ENCODE assay signal across 25 cellular contexts in the genomic region with DNA sequence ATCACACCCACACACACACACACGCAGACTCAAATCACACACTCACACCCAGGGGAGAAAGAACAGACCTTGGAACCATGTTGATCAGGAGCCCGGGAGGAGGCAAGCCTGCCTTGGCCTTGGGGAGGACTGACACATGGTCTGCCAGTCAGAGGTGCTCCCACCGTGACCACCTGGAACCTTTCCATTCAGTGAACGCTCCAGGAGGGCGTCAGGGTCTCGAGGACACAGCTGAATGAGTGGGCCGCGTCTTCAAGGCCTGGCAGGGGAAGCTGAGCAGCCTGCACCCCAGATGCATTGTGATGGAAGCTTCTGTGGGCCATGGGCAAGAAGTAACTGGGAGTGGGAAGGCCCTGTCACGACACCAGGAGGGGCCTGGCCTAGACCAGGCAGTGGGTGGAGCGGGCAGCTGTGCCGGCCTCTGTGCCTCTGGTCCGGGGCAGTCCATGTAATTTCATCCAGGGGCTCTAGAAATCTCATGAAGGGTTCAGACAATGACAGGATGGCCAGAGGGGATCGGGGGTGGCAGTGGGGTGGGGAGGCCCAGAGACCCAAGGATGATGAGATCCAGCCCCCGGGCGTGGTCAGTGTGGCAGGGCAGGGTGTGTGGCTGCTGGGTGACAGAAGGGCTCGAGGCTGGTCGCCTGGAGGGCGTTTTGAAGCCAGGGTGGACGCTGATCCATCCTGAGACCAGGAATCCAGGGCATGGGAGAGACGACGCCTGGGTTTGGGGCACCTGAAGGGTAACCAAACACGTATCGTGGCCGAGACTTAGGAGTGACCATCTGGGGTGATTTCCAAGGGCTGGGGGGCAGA. TPM values are rescaled to one million over a fixed set of nuclear protein-coding genes. Genes with fewer than 3 reads are reported as not detected.
A peak's percentile ranks its signal among the peaks of the same experiment; 100 is the strongest.
DNase-seq lines count a peak whose midpoint lies in the region; ATAC-seq and TF ChIP-seq lines count a peak whose summit lies in the region.
"Had no signal": no experiment of that assay in that cellular context is flagged by ENCODE, and none has a peak within 500 bp of the region (broad histone marks: within the 10 kb centered on the region; RNA-seq: fewer than 3 reads in every experiment).

No MANE protein-coding gene starts in this region.

- H3K4me3 Mint-ChIP-seq in activated CD4-positive, alpha-beta T cell treated with anti-CD3 and anti-CD28 coated beads, Interleukin-2, amount 10 ng/mL, durations not matched to agents 24 days and 14 days = no peak overlapping the region
- H3K4me3 Mint-ChIP-seq in activated CD4-positive, alpha-beta T cell treated with anti-CD3 and anti-CD28 coated beads for 36 hours = no peak overlapping the region
- H3K4me3 Mint-ChIP-seq in natural killer cell = no peak overlapping the region
- H3K4me3 Mint-ChIP-seq in stimulated activated effector memory CD8-positive, alpha-beta T cell treated with anti-CD3 and anti-CD28 coated beads, Interleukin-12 subunit alpha, Interleukin-12 subunit beta, amount 100 ng/mL, for 72 hours = no peak overlapping the region
- H3K4me3 Mint-ChIP-seq: activated T-cell treated with anti-CD3 and anti-CD28 coated beads, Interleukin-2, amount 50 U/mL, for 72 hours; dendritic cell treated with granulocyte-macrophage colony-stimulating factor and Interleukin-4, amounts not matched to agents 40 ng/mL and 50 ng/mL, for 4 days; H9; T-cell had no signal

- H3K4me3 ChIP-seq in Peyer's patch = no peak overlapping the region
- H3K4me3 ChIP-seq: SJSA1, tibial nerve had no signal

- no peaks in the 10 kb centered on the region for H3K4me1 Mint-ChIP-seq in activated CD4-positive, alpha-beta T cell treated with anti-CD3 and anti-CD28 coated beads, Interleukin-2, amount 10 ng/mL, durations not matched to agents 24 days and 14 days
- no peaks in the 10 kb centered on the region for H3K4me1 Mint-ChIP-seq in activated CD4-positive, alpha-beta T cell treated with anti-CD3 and anti-CD28 coated beads for 36 hours
- no peaks in the 10 kb centered on the region for H3K4me1 Mint-ChIP-seq in natural killer cell
- peaks cover 20% of the 10 kb centered on the region for H3K4me1 Mint-ChIP-seq in stimulated activated effector memory CD8-positive, alpha-beta T cell treated with anti-CD3 and anti-CD28 coated beads, Interleukin-12 subunit alpha, Interleukin-12 subunit beta, amount 100 ng/mL, for 72 hours

- H3K36me3 ChIP-seq in Peyer's patch = no peaks in the 10 kb centered on the region
- H3K36me3 ChIP-seq: tibial nerve had no signal

- CTCF ChIA-PET in activated CD4-positive, alpha-beta T cell treated with anti-CD3 and anti-CD28 coated beads for 36 hours (lab: Charles Lee) = no interaction called here

- H3K27me3 ChIP-seq in Peyer's patch = no peaks in the 10 kb centered on the region
- H3K27me3 ChIP-seq: SJSA1, tibial nerve had no signal

- H3K4me1 ChIP-seq in Peyer's patch = no peaks in the 10 kb centered on the region
- H3K4me1 ChIP-seq: tibial nerve had no signal

- peak overlapping the region; percentile 14 for H3K27ac Mint-ChIP-seq in activated CD4-positive, alpha-beta T cell treated with anti-CD3 and anti-CD28 coated beads, Interleukin-2, amount 10 ng/mL, durations not matched to agents 24 days and 14 days
- H3K27ac Mint-ChIP-seq in activated CD4-positive, alpha-beta T cell treated with anti-CD3 and anti-CD28 coated beads for 36 hours = no peak overlapping the region
- H3K27ac Mint-ChIP-seq in natural killer cell = no peak overlapping the region
- no peak overlapping the region for H3K27ac Mint-ChIP-seq in stimulated activated effector memory CD8-positive, alpha-beta T cell treated with anti-CD3 and anti-CD28 coated beads, Interleukin-12 subunit alpha, Interleukin-12 subunit beta, amount 100 ng/mL, for 72 hours
- H3K27ac Mint-ChIP-seq: activated T-cell treated with anti-CD3 and anti-CD28 coated beads, Interleukin-2, amount 50 U/mL, for 72 hours; dendritic cell treated with granulocyte-macrophage colony-stimulating factor and Interleukin-4, amounts not matched to agents 40 ng/mL and 50 ng/mL, for 4 days; T-cell had no signal

- H3K27ac ChIP-seq in Peyer's patch = no peak overlapping the region
- H3K27ac ChIP-seq: KMS-11, SJSA1, tibial nerve had no signal

- intact Hi-C loops in activated CD4-positive, alpha-beta T cell treated with anti-CD3 and anti-CD28 coated beads, Interleukin-2, amount 10 ng/mL, durations not matched to agents 24 days and 14 days (cut with micrococcal nuclease) = no loop called here
- intact Hi-C loops in activated CD4-positive, alpha-beta T cell treated with anti-CD3 and anti-CD28 coated beads for 36 hours (cut with DNase I, micrococcal nuclease) = no loop called here
- intact Hi-C loops in natural killer cell (cut with micrococcal nuclease) (no loop called here), Right ventricle myocardium superior (cut with DNase I) (no loop called here)

- no peaks in the 10 kb centered on the region for H3K36me3 Mint-ChIP-seq in activated CD4-positive, alpha-beta T cell treated with anti-CD3 and anti-CD28 coated beads, Interleukin-2, amount 10 ng/mL, durations not matched to agents 24 days and 14 days (ENCODE audit: low read depth)
- peaks cover 3% of the 10 kb centered on the region for H3K36me3 Mint-ChIP-seq in activated CD4-positive, alpha-beta T cell treated with anti-CD3 and anti-CD28 coated beads for 36 hours (ENCODE audit: low read depth)
- peaks cover 7% of the 10 kb centered on the region for H3K36me3 Mint-ChIP-seq in natural killer cell
- H3K36me3 Mint-ChIP-seq in stimulated activated effector memory CD8-positive, alpha-beta T cell treated with anti-CD3 and anti-CD28 coated beads, Interleukin-12 subunit alpha, Interleukin-12 subunit beta, amount 100 ng/mL, for 72 hours = no peaks in the 10 kb centered on the region

- TF ChIP-seq POLR2A in Peyer's patch (IDR thresholded peaks at IDR 0.05) = no peak

- DNase-seq in activated CD4-positive, alpha-beta T cell treated with anti-CD3 and anti-CD28 coated beads, Interleukin-2, amount 10 ng/mL, durations not matched to agents 24 days and 14 days = no peak
- DNase-seq in activated CD4-positive, alpha-beta T cell treated with anti-CD3 and anti-CD28 coated beads for 36 hours = no peak
- DNase-seq in Peyer's patch (peak in 2 of 3 donors; percentile 9 to 34), natural killer cell (peak; percentile 4), Right ventricle myocardium superior (no peak), DMS79 treated with DMSO at 0.1 percent for 48 hours (lab: John Stamatoyannopoulos, UW) (no peak)
- DNase-seq in stimulated activated effector memory CD8-positive, alpha-beta T cell treated with anti-CD3 and anti-CD28 coated beads, Interleukin-12 subunit alpha, Interleukin-12 subunit beta, amount 100 ng/mL, for 72 hours (ENCODE audit: low spot score in 2 of 2) = peak; percentile 1 to 41
- DNase-seq: 8988T; activated T-cell treated with anti-CD3 and anti-CD28 coated beads, Interleukin-2, amount 50 U/mL, for 72 hours; DND-41; H9; kidney; NCI-H1417 treated with DMSO at 0.1 percent for 48 hours; NCI-H2107; NCI-H524 treated with DMSO at 0.1 percent for 48 hours; nucleus accumbens; stimulated activated CD4-positive, alpha-beta T cell treated with anti-CD3 and anti-CD28 coated beads, Interleukin-2, amount 100 ng/mL, for 48 hours; stimulated activated naive CD4-positive, alpha-beta T cell treated with Interleukin-2 at 50 U/mL for 16 hours had no signal

- POLR2A ChIA-PET in activated CD4-positive, alpha-beta T cell treated with anti-CD3 and anti-CD28 coated beads for 36 hours (lab: Charles Lee) = no interaction called here

- ATAC-seq in activated CD4-positive, alpha-beta T cell treated with anti-CD3 and anti-CD28 coated beads for 36 hours = no peak
- ATAC-seq in natural killer cell (no peak), Right ventricle myocardium superior (ENCODE audit: poor library complexity) (no peak), HG02884 (IDR thresholded peaks at IDR 0.05; ENCODE audit: unreplicated experiment) (no peak)
- no peak for ATAC-seq in stimulated activated effector memory CD8-positive, alpha-beta T cell treated with anti-CD3 and anti-CD28 coated beads, Interleukin-12 subunit alpha, Interleukin-12 subunit beta, amount 100 ng/mL, for 72 hours
- ATAC-seq: activated T-cell treated with anti-CD3 and anti-CD28 coated beads, Interleukin-2, amount 50 U/mL, for 72 hours; Panc1; T-cell had no signal

- no peak for TF ChIP-seq CTCF in Peyer's patch (IDR thresholded peaks at IDR 0.05)
- no peak for TF ChIP-seq CTCF in natural killer cell (IDR thresholded peaks at IDR 0.05)

- H3K9me3 Mint-ChIP-seq in activated CD4-positive, alpha-beta T cell treated with anti-CD3 and anti-CD28 coated beads, Interleukin-2, amount 10 ng/mL, durations not matched to agents 24 days and 14 days = peaks cover 16% of the 10 kb centered on the region
- peaks cover 9% of the 10 kb centered on the region for H3K9me3 Mint-ChIP-seq in activated CD4-positive, alpha-beta T cell treated with anti-CD3 and anti-CD28 coated beads for 36 hours (ENCODE audit: low read depth)
- H3K9me3 Mint-ChIP-seq in natural killer cell = no peaks in the 10 kb centered on the region
- peaks cover 6% of the 10 kb centered on the region for H3K9me3 Mint-ChIP-seq in stimulated activated effector memory CD8-positive, alpha-beta T cell treated with anti-CD3 and anti-CD28 coated beads, Interleukin-12 subunit alpha, Interleukin-12 subunit beta, amount 100 ng/mL, for 72 hours

- peaks cover 12% of the 10 kb centered on the region for H3K27me3 Mint-ChIP-seq in activated CD4-positive, alpha-beta T cell treated with anti-CD3 and anti-CD28 coated beads, Interleukin-2, amount 10 ng/mL, durations not matched to agents 24 days and 14 days
- peaks cover 17% of the 10 kb centered on the region for H3K27me3 Mint-ChIP-seq in activated CD4-positive, alpha-beta T cell treated with anti-CD3 and anti-CD28 coated beads for 36 hours
- H3K27me3 Mint-ChIP-seq in natural killer cell (ENCODE audit: low read depth in 2 of 2) = peaks cover 13 to 16% of the 10 kb centered on the region in 2 donors

- no peaks in the 10 kb centered on the region for H3K9me3 ChIP-seq in Peyer's patch

RNA-seq across cellular contexts. Expression of a gene that starts 53.7 kb away (rescaled TPM):
- 0.45 and 1.1 TPM in 2 replicates for total RNA-seq in activated CD4-positive, alpha-beta T cell treated with anti-CD3 and anti-CD28 coated beads, Interleukin-2, amount 10 ng/mL, durations not matched to agents 24 days and 14 days
- 1 to 10 TPM; 8.6 to 9.2 TPM for total RNA-seq in activated CD4-positive, alpha-beta T cell treated with anti-CD3 and anti-CD28 coated beads for 36 hours
- total RNA-seq in Peyer's patch (10 to 100 TPM in 1 of 4 donors, 1 to 10 TPM in 3; 1.9 to 15.5 (median 9.5) TPM), natural killer cell (not detected), Right ventricle myocardium superior (79.9 TPM)

Comparison
In these comparisons a context has a peak if more than half of its experiments do, and no peak if none do; other contexts are left out.
1. DNase-seq: peak in Peyer's patch (2 of 3), natural killer cell (single experiment) and stimulated activated effector memory CD8-positive, alpha-beta T cell treated with anti-CD3 and anti-CD28 coated beads, Interleukin-12 subunit alpha, Interleukin-12 subunit beta, amount 100 ng/mL, for 72 hours (2 of 2); none in activated CD4-positive, alpha-beta T cell treated with anti-CD3 and anti-CD28 coated beads, Interleukin-2, amount 10 ng/mL, durations not matched to agents 24 days and 14 days (single experiment), activated CD4-positive, alpha-beta T cell treated with anti-CD3 and anti-CD28 coated beads for 36 hours (single experiment), Right ventricle myocardium superior (single experiment) and DMS79 treated with DMSO at 0.1 percent for 48 hours (single experiment).